In the genomic region with DNA sequence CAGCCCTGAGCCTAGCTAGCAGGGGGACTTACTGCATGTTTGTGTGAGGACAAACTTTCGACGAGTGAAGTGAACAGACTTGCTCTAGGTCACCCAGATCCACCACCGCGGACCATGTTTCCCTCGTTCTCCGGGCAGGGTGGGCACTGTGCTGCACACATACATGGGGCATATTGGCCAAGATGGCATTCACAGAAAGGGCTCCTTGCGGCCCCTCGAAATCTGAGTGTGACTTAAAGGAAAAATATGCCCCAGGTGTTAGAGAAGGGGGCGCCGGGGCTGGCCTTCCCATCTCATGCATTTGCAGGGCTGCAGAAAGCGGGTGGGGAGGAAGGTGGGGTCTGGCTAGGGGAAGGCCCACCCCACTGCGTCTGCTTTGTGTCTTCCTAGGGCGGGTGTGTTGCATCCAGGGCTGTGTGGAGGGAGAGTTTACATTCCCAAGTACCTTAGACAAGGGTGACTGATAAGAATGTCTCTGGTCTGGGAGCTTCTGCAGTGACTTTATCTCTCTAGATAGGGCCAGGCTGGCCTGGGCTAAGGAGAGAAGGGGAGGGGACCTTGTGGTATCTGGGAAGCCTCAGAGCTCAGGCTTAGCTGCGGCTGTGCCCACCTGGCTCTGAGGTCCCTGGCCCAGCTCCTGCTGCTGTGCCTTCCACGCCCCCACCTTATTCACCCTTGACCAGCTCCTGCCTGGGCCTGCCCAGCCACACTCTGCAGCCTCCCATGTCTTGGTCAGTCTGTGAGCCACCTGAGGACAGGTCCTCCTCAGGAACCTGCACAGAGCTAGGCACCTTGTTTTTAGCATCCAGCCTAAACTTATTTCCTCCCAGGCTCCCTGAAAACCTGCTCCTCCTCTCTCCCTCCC, we compare ENCODE assay signal across 1 cellular context.
TF ChIP-seq lines count a peak whose summit lies in the region.

No MANE protein-coding gene starts in this region.

TF ChIP-seq in IMR-90, 13 proteins besides CTCF, POLR2A, EP300 and RAD21:
- TF ChIP-seq, protein P1, sequence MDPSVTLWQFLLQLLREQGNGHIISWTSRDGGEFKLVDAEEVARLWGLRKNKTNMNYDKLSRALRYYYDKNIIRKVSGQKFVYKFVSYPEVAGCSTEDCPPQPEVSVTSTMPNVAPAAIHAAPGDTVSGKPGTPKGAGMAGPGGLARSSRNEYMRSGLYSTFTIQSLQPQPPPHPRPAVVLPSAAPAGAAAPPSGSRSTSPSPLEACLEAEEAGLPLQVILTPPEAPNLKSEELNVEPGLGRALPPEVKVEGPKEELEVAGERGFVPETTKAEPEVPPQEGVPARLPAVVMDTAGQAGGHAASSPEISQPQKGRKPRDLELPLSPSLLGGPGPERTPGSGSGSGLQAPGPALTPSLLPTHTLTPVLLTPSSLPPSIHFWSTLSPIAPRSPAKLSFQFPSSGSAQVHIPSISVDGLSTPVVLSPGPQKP (IDR thresholded peaks at IDR 0.05; ENCODE audit: borderline replicate concordance, low read depth, low read length), result no peak
- no peak for TF ChIP-seq NFE2L2 (IDR thresholded peaks at IDR 0.05; ENCODE audit: low read depth, low read length)
- TF ChIP-seq CEBPB (IDR thresholded peaks at IDR 0.05; ENCODE audit: low read depth, low read length), result no peak
- no peak for TF ChIP-seq RCOR1 (IDR thresholded peaks at IDR 0.05; ENCODE audit: insufficient replicate concordance, low read length)
- TF ChIP-seq FOS (IDR thresholded peaks at IDR 0.05; ENCODE audit: low read depth, low read length), result no peak
- TF ChIP-seq BHLHE40 (IDR thresholded peaks at IDR 0.05; ENCODE audit: low read depth, low read length), result no peak
- TF ChIP-seq, protein P2, sequence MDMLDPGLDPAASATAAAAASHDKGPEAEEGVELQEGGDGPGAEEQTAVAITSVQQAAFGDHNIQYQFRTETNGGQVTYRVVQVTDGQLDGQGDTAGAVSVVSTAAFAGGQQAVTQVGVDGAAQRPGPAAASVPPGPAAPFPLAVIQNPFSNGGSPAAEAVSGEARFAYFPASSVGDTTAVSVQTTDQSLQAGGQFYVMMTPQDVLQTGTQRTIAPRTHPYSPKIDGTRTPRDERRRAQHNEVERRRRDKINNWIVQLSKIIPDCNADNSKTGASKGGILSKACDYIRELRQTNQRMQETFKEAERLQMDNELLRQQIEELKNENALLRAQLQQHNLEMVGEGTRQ (IDR thresholded peaks at IDR 0.05; ENCODE audit: low read depth, low read length), result no peak
- no peak for TF ChIP-seq MAZ (IDR thresholded peaks at IDR 0.05; ENCODE audit: borderline replicate concordance, low read depth, low read length)
- no peak for TF ChIP-seq SMC3 (IDR thresholded peaks at IDR 0.05; ENCODE audit: low read depth, low read length)
- TF ChIP-seq RFX5 (IDR thresholded peaks at IDR 0.05; ENCODE audit: low read depth, low read length), result no peak
- TF ChIP-seq CHD1 (IDR thresholded peaks at IDR 0.05; ENCODE audit: low read depth, low read length), result no peak
- no peak for TF ChIP-seq MXI1 (IDR thresholded peaks at IDR 0.05; ENCODE audit: borderline replicate concordance, low read depth, low read length)
- no peak for TF ChIP-seq MAFK (IDR thresholded peaks at IDR 0.05; ENCODE audit: low read depth, low read length)
